In the genomic region with DNA sequence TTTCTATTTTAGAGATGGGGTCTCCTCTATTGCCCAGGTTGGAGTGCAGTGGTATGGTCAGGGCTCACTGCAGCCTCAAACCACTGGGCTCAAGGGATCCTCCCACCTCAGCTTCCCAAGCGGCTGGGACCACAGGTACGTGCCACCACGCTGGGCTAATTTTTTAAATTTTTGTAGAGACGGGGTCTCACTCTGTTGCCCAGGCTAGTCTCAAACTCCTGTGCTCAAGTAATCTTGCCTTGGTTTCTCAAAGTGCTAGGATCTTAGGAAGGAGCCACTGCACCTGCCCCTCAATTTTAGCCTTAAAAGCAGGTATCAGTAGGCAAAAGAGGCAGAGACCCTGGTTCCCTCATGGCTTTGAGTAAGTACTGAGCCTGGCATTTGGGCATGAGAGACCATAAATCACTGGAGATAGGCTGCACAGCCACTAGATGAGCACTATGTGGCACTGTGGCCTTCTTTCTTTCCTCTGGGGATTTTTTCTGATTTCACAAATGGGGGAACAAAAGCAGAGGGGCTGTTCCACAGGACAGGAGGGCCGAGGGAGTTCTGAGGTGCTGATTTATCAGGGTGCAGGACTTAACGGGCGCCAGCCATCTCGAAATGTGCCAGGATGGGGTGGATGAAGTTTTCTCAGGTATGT, we compare ENCODE assay signal across 9 cellular contexts.
DNase-seq lines count a peak whose midpoint lies in the region; ATAC-seq, FAIRE-seq and TF ChIP-seq lines count a peak whose summit lies in the region.
"Had no signal": no experiment of that assay in that cellular context is flagged by ENCODE, and none has a peak within 500 bp of the region (broad histone marks: within the 10 kb centered on the region; RNA-seq: fewer than 3 reads in every experiment).

No MANE protein-coding gene starts in this region.

- CTCF ChIA-PET in CD4-positive, alpha-beta memory T cell (lab: Charles Lee; ENCODE audit: partially characterized antibody), result interaction anchor here (0.6 to 2.2 kb wide), 6 partner anchors 20 to 105 kb away, joined by 3 to 19 read pairs (median 5); partner anchors contain the start of gene PLXDC1
- CTCF ChIA-PET in GM12878 (lab: Yijun Ruan, JAX), result interaction anchor here (0.7 to 3.4 kb wide), 5 partner anchors 22 to 175 kb away, joined by 3 to 20 read pairs (median 4); no protein-coding TSS in a partner anchor

- FAIRE-seq in GM19239 (lab: Jason Lieb, UNC), result no peak
- peak; percentile 75 for FAIRE-seq in GM12878 (lab: Jason Lieb, UNC)

- BruUV-seq in GM12878 (replicated peaks; lab: Mats Ljungman, UMichigan), result no TSS peak

- no peaks in the 10 kb centered on the region for H3K4me1 ChIP-seq in CD4-positive, alpha-beta memory T cell (ENCODE audit: insufficient read depth, low read length)
- H3K4me1 ChIP-seq in GM12878 (ENCODE audit: control insufficient read depth, insufficient read depth, low read length) (no peaks in the 10 kb centered on the region), thoracic aorta (ENCODE audit: control insufficient read depth in 1 of 2, low read depth in 2 of 2) (peaks cover 0 to 8% of the 10 kb centered on the region in 2 donors)

- no peak for TF ChIP-seq EP300 in GM12878 (IDR thresholded peaks at IDR 0.05; ENCODE audit: borderline replicate concordance in 1 of 2, control insufficient read depth in 1 of 2, low read depth in 2 of 2, low read length in 2 of 2)

- H4K20me1 ChIP-seq in GM12878 (ENCODE audit: control insufficient read depth, insufficient read depth), result no peaks in the 10 kb centered on the region; the same call in 1 of the 2 replicates

- H3K4me3 ChIP-seq in CD4-positive, alpha-beta memory T cell (ENCODE audit: low read length in 2 of 2), result no peak overlapping the region
- H3K4me3 ChIP-seq in GM12878 (no peak overlapping the region), thoracic aorta (no peak overlapping the region)
- H3K4me3 ChIP-seq: SK-N-MC had no signal

- no peaks in the 10 kb centered on the region for H3K36me3 ChIP-seq in CD4-positive, alpha-beta memory T cell (ENCODE audit: insufficient read depth, low read length)
- H3K36me3 ChIP-seq in GM12878 (ENCODE audit: control insufficient read depth in 2 of 2, insufficient read depth in 2 of 2, low read length in 1 of 2), result no peaks in the 10 kb centered on the region
- H3K36me3 ChIP-seq in thoracic aorta, result no peaks in the 10 kb centered on the region

- no peak overlapping the region for H3K27ac ChIP-seq in CD4-positive, alpha-beta memory T cell (ENCODE audit: low read depth, low read length)
- H3K27ac ChIP-seq in GM12878 (ENCODE audit: control insufficient read depth, insufficient read depth) (no peak overlapping the region), thoracic aorta (no peak overlapping the region)
- H3K27ac ChIP-seq: SK-N-MC had no signal

- TF ChIP-seq RAD21 in GM12878 (IDR thresholded peaks at IDR 0.05; ENCODE audit: insufficient read depth, low read depth, low read length), result peak; percentile 82

- H3K27me3 Mint-ChIP-seq in CD4-positive, alpha-beta memory T cell, result peaks cover 0 to 2% of the 10 kb centered on the region in 2 donors

- peak overlapping the region in 1 of 8 donors; percentile 3 for H3K4me3 Mint-ChIP-seq in CD4-positive, alpha-beta memory T cell

- peaks cover 4 to 9% (median 5%) of the 10 kb centered on the region in 4 donors for H3K4me1 Mint-ChIP-seq in CD4-positive, alpha-beta memory T cell

- peak; percentile 68 to 79 (median 69); a peak in 5 of 6 replicates for TF ChIP-seq CTCF in GM12878 (IDR thresholded peaks at IDR 0.05 in 2 of 3, conservative IDR thresholded peaks at IDR 0.05 in 1 of 3; ENCODE audit: control insufficient read depth in 2 of 3, extremely low read depth in 1 of 3, insufficient read depth in 1 of 3, low read depth in 3 of 3, low read length in 3 of 3)
- peak; percentile 45 for TF ChIP-seq CTCF in thoracic aorta (IDR thresholded peaks at IDR 0.05)

- H3K9me3 Mint-ChIP-seq in CD4-positive, alpha-beta memory T cell, result no peaks in the 10 kb centered on the region

- WGBS in GM12878 (ENCODE audit: insufficient coverage, insufficient replicate concordance, low lambda C conversion rate, missing lambda C conversion rate), result 12% methylated on average over 8 of the region's 8 CpGs

- H3K79me2 ChIP-seq in GM12878 (ENCODE audit: control insufficient read depth, insufficient read depth, low read length), result no peaks in the 10 kb centered on the region

- H3K9ac ChIP-seq in GM12878 (ENCODE audit: control insufficient read depth, insufficient read depth, low read length), result no peak overlapping the region

- in situ Hi-C loops in GM12878 (cut with MboI), result no loop called here

- peak overlapping the region in 4 of 7 donors; percentile 41 to 75 (median 54) for H3K27ac Mint-ChIP-seq in CD4-positive, alpha-beta memory T cell

- peaks cover 0 to 3% of the 10 kb centered on the region in 2 donors for H3K36me3 Mint-ChIP-seq in CD4-positive, alpha-beta memory T cell

- peak in 4 of 5 donors; percentile 44 to 55 (median 52) for DNase-seq in CD4-positive, alpha-beta memory T cell
- DNase-seq in GM19239 (ENCODE audit: insufficient read length, low spot score) (peak; percentile 44), NCI-H69 (lab: John Stamatoyannopoulos, UW) (peak; percentile 78), GM12878 (ENCODE audit: low read depth, low spot score) (no peak), iris pigment epithelial cell (ENCODE audit: low read depth) (peak; percentile 51), thoracic aorta (ENCODE audit: low spot score) (no peak)
- DNase-seq in stimulated activated CD4-positive, alpha-beta T cell treated with anti-CD3 and anti-CD28 coated beads, Interleukin-12 subunit alpha, Interleukin-12 subunit beta, amount 100 ng/mL, for 4 hours, result no peak

- POLR2A ChIA-PET in CD4-positive, alpha-beta memory T cell (lab: Charles Lee; ENCODE audit: partially characterized antibody), result interaction anchor here (1.1 kb wide), 1 partner anchor 85 kb away, joined by 7 read pairs; no protein-coding TSS in a partner anchor
- POLR2A ChIA-PET in GM12878 (lab: Charles Lee), result no interaction called here

- SMC1A ChIA-PET in GM12878 (lab: Charles Lee; ENCODE audit: uncharacterized antibody, unreplicated experiment), result no interaction called here

- no peak for TF ChIP-seq POLR2A in GM12878 (IDR thresholded peaks at IDR 0.05; ENCODE audit: low read depth, low read length)

- ATAC-seq in GM12878 (peak; percentile 89), thoracic aorta (ENCODE audit: insufficient number of reproducible peaks, low FRiP score, low read depth) (no peak), HG02571 (IDR thresholded peaks at IDR 0.05; ENCODE audit: unreplicated experiment) (no peak)

- intact Hi-C loops in CD4-positive, alpha-beta memory T cell (cut with micrococcal nuclease), result loop anchor here (1.0 to 2.0 kb wide), 4 partner anchors 24 to 106 kb away; no protein-coding TSS in a partner anchor
- intact Hi-C loops in GM12878 (cut with micrococcal nuclease; ENCODE audit: unreplicated experiment), result loop anchor here (1.0 to 2.0 kb wide), 2 partner anchors 84 to 86 kb away; no protein-coding TSS in a partner anchor

- no peaks in the 10 kb centered on the region for H3K27me3 ChIP-seq in CD4-positive, alpha-beta memory T cell (ENCODE audit: insufficient read depth, low read length)
- H3K27me3 ChIP-seq in GM12878 (replicated peaks in 1 of 2; ENCODE audit: control insufficient read depth in 2 of 2, insufficient read depth in 2 of 2, low read length in 1 of 2), result peaks cover 0 to 5% of the 10 kb centered on the region in 2 experiments; a peak in 2 of 4 replicates
- H3K27me3 ChIP-seq in thoracic aorta (replicated peaks; ENCODE audit: insufficient read depth), result no peaks in the 10 kb centered on the region

- H2AFZ ChIP-seq in GM12878 (ENCODE audit: control insufficient read depth, low read depth, low read length), result no peak overlapping the region

- no peak overlapping the region for H3K4me2 ChIP-seq in GM12878 (ENCODE audit: control insufficient read depth, insufficient read depth)

- H3K9me3 ChIP-seq in CD4-positive, alpha-beta memory T cell (ENCODE audit: control insufficient read depth in 1 of 2, low read length in 2 of 2), result no peaks in the 10 kb centered on the region
- H3K9me3 ChIP-seq in GM12878 (replicated peaks; ENCODE audit: control insufficient read depth, insufficient read depth, low read length) (no peaks in the 10 kb centered on the region), thoracic aorta (no peaks in the 10 kb centered on the region)

- RAD21 ChIA-PET in GM12878 (lab: Charles Lee; ENCODE audit: unreplicated experiment), result no interaction called here

TF ChIP-seq in GM12878, 131 proteins besides CTCF, POLR2A, EP300 and RAD21:
- TF ChIP-seq IRF4 (IDR thresholded peaks at IDR 0.05; ENCODE audit: low read depth, low read length), result no peak
- TF ChIP-seq TAF1 (IDR thresholded peaks at IDR 0.05; ENCODE audit: borderline replicate concordance, low read depth, low read length), result no peak
- TF ChIP-seq YY1 (IDR thresholded peaks at IDR 0.05; ENCODE audit: low read depth, low read length), result 0 out of 2 replicates have a peak, but pooled peaks have one; percentile 43
- TF ChIP-seq ESRRA (IDR thresholded peaks at IDR 0.05; ENCODE audit: low read length), result no peak
- TF ChIP-seq, protein P1, sequence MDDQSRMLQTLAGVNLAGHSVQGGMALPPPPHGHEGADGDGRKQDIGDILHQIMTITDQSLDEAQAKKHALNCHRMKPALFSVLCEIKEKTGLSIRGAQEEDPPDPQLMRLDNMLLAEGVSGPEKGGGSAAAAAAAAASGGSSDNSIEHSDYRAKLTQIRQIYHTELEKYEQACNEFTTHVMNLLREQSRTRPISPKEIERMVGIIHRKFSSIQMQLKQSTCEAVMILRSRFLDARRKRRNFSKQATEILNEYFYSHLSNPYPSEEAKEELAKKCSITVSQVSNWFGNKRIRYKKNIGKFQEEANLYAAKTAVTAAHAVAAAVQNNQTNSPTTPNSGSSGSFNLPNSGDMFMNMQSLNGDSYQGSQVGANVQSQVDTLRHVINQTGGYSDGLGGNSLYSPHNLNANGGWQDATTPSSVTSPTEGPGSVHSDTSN (IDR thresholded peaks at IDR 0.05; ENCODE audit: insufficient replicate concordance, low read depth, low read length), result peak; percentile 5
- TF ChIP-seq RBBP5 (conservative IDR thresholded peaks at IDR 0.05), result no peak
- TF ChIP-seq DPF2 (IDR thresholded peaks at IDR 0.05), result no peak
- TF ChIP-seq RUNX3 (IDR thresholded peaks at IDR 0.05; ENCODE audit: low read length), result no peak
- TF ChIP-seq MEF2A (IDR thresholded peaks at IDR 0.05; ENCODE audit: insufficient read depth, low read depth, low read length), result no peak
- no peak for TF ChIP-seq LARP7 (IDR thresholded peaks at IDR 0.05)
- peak; percentile 24; the same call in 1 of the 2 replicates for TF ChIP-seq ZNF384 (IDR thresholded peaks at IDR 0.05; ENCODE audit: borderline replicate concordance, low read depth, low read length)
- TF ChIP-seq POLR2AphosphoS5 (IDR thresholded peaks at IDR 0.05; ENCODE audit: low read length), result no peak
- TF ChIP-seq MTA3 (IDR thresholded peaks at IDR 0.05; ENCODE audit: borderline replicate concordance, low read length), result no peak
- TF ChIP-seq MYB (IDR thresholded peaks at IDR 0.05; ENCODE audit: borderline replicate concordance, low read depth, low read length), result no peak
- TF ChIP-seq SMC3 (IDR thresholded peaks at IDR 0.05; ENCODE audit: borderline replicate concordance, low read length), result peak; percentile 90
- TF ChIP-seq BACH1 (IDR thresholded peaks at IDR 0.05; ENCODE audit: borderline replicate concordance), result no peak

Comparison
In these comparisons a context has a peak if more than half of its experiments do, and no peak if none do; other contexts are left out.
1. DNase-seq: peak in CD4-positive, alpha-beta memory T cell (4 of 5), GM19239 (single experiment), NCI-H69 (single experiment) and iris pigment epithelial cell (single experiment); none in GM12878 (single experiment), thoracic aorta (single experiment) and stimulated activated CD4-positive, alpha-beta T cell treated with anti-CD3 and anti-CD28 coated beads, Interleukin-12 subunit alpha, Interleukin-12 subunit beta, amount 100 ng/mL, for 4 hours (single experiment).